In genomic region chr12:38711055-38711454, GRCh38 we compare ENCODE assay signal across 11 cellular contexts.
DNase-seq lines count a peak whose midpoint lies in the region; ATAC-seq and TF ChIP-seq lines count a peak whose summit lies in the region.
"Had no signal": no experiment of that assay in that cellular context is flagged by ENCODE, and none has a peak within 500 bp of the region (broad histone marks: within the 10 kb centered on the region; RNA-seq: fewer than 3 reads in every experiment).

No MANE protein-coding gene starts in this region.

- no peaks in the 10 kb centered on the region for H3K27me3 ChIP-seq in right cardiac atrium (ENCODE audit: control insufficient read depth, insufficient read depth)
- H3K27me3 ChIP-seq in body of pancreas, result no peaks in the 10 kb centered on the region

- H3K36me3 ChIP-seq in body of pancreas (replicated peaks in 1 of 2; ENCODE audit: insufficient read depth in 1 of 2, low read depth in 2 of 2), result no peaks in the 10 kb centered on the region

- no peak for TF ChIP-seq POLR2A in body of pancreas (IDR thresholded peaks at IDR 0.05)

- H3K27me3 Mint-ChIP-seq in activated naive CD8-positive, alpha-beta T cell treated with anti-CD3 and anti-CD28 coated beads for 36 hours, result no peaks in the 10 kb centered on the region

- ATAC-seq in GM18873 (IDR thresholded peaks at IDR 0.05; ENCODE audit: low FRiP score, unreplicated experiment) (peak; percentile 50), GM21526 (IDR thresholded peaks at IDR 0.05; ENCODE audit: low FRiP score, unreplicated experiment) (peak; percentile 80), HG03175 (IDR thresholded peaks at IDR 0.05; ENCODE audit: unreplicated experiment) (peak; percentile 74), right cardiac atrium (no peak), body of pancreas (no peak)

- H3K4me3 ChIP-seq in right cardiac atrium (ENCODE audit: low read length) (no peak overlapping the region), body of pancreas (no peak overlapping the region)

- no peaks in the 10 kb centered on the region for H3K9me3 ChIP-seq in right cardiac atrium (ENCODE audit: control insufficient read depth, low read length)
- no peaks in the 10 kb centered on the region for H3K9me3 ChIP-seq in body of pancreas

- H3K27ac ChIP-seq in right cardiac atrium (ENCODE audit: low read length) (no peak overlapping the region), body of pancreas (no peak overlapping the region)

- peaks cover 3% of the 10 kb centered on the region for H3K9me3 Mint-ChIP-seq in activated naive CD8-positive, alpha-beta T cell treated with anti-CD3 and anti-CD28 coated beads for 36 hours
- H3K9me3 Mint-ChIP-seq: endodermal cell had no signal

- TF ChIP-seq CTCF in body of pancreas (IDR thresholded peaks at IDR 0.05), result no peak

- DNase-seq in fibroblast of peridontal ligament (ENCODE audit: extremely low read depth), result peak; percentile 16
- DNase-seq in activated naive CD4-positive, alpha-beta T cell (lab: John Stamatoyannopoulos, UW), result no peak
- no peak for DNase-seq in activated naive CD8-positive, alpha-beta T cell treated with anti-CD3 and anti-CD28 coated beads for 36 hours
- DNase-seq in right cardiac atrium, result no peak
- DNase-seq in body of pancreas, result no peak
- DNase-seq: endodermal cell; NCI-H2171; stimulated activated CD4-positive, alpha-beta T cell treated with anti-CD3 and anti-CD28 coated beads, Interleukin-4, amount 100 ng/mL, for 1 hour had no signal

- no peaks in the 10 kb centered on the region for H3K4me1 ChIP-seq in right cardiac atrium (ENCODE audit: control insufficient read depth, insufficient read depth, low read length)
- no peaks in the 10 kb centered on the region for H3K4me1 ChIP-seq in body of pancreas

- no peak overlapping the region for H3K27ac Mint-ChIP-seq in activated naive CD8-positive, alpha-beta T cell treated with anti-CD3 and anti-CD28 coated beads for 36 hours
- H3K27ac Mint-ChIP-seq: endodermal cell had no signal

- intact Hi-C loops in right cardiac atrium (cut with DNase I) (no loop called here), body of pancreas (cut with DNase I) (no loop called here)

- H3K4me1 Mint-ChIP-seq in activated naive CD8-positive, alpha-beta T cell treated with anti-CD3 and anti-CD28 coated beads for 36 hours, result no peaks in the 10 kb centered on the region
- H3K4me1 Mint-ChIP-seq: endodermal cell had no signal

- H3K4me3 Mint-ChIP-seq in activated naive CD8-positive, alpha-beta T cell treated with anti-CD3 and anti-CD28 coated beads for 36 hours, result no peak overlapping the region
- H3K4me3 Mint-ChIP-seq: endodermal cell had no signal

- H3K36me3 Mint-ChIP-seq in activated naive CD8-positive, alpha-beta T cell treated with anti-CD3 and anti-CD28 coated beads for 36 hours, result no peaks in the 10 kb centered on the region

- 81% methylated on average over 2 of the region's 2 CpGs for WGBS in right cardiac atrium
- 40 to 42% methylated on average over 2 of the region's 2 CpGs for WGBS in body of pancreas, 2 donors

Comparison
In these comparisons a context has a peak if more than half of its experiments do, and no peak if none do; other contexts are left out.
1. ATAC-seq: peak in GM18873 (single experiment), GM21526 (single experiment) and HG03175 (single experiment); none in right cardiac atrium (0 of 2) and body of pancreas (single experiment).